10 cellular contexts compared by ENCODE assay signal in the genomic region with DNA sequence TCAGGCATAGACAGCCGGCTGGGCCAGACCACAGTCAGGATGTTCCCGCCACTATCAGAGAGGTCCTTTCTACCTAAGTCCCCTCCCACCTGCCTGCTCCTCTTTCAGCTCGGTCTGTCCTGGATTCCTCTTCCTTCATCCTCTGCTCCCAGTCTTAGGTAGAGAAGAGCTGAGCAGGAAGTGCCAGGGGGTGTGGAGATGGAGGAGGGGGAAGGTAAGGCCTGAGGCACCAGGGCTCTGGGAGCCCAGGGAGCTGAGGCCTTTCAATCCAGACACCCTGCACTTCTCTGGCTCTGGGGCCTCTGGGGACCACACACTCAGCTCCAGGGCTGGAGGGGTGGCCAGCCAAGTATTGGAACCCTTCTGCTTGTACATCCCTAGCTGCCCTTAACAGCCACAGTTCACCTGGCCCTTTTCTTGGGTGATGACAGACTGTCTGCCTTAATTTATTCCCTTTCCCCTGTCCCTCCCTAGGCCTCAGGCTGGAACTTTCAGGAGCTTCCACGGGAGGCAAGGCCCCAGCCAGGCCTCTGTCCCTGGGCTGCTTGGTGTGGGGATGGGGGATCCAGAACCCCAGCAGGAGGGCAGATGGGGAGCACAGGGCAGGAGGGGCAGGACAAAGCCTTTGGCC. TPM values are rescaled to one million over a fixed set of nuclear protein-coding genes. Genes with fewer than 3 reads are reported as not detected.
DNase-seq lines count a peak whose midpoint lies in the region; ATAC-seq and TF ChIP-seq lines count a peak whose summit lies in the region.
"Had no signal": no experiment of that assay in that cellular context is flagged by ENCODE, and none has a peak within 500 bp of the region (broad histone marks: within the 10 kb centered on the region; RNA-seq: fewer than 3 reads in every experiment).

No MANE protein-coding gene starts in this region.

- in situ Hi-C loops in transverse colon (cut with MboI; ENCODE audit: low pct_ligation_motif_present in 1 of 4, low pct_unique_long_range_greater_than_20kb in 1 of 4, low sequenced_read_pairs in 3 of 4) = loop anchor here in 2 of 4 donors (5.0 to 10.0 kb wide), 2 partner anchors 50 to 53 kb away; no protein-coding TSS in a partner anchor

- no peaks in the 10 kb centered on the region for H3K79me1 ChIP-seq in mesendoderm (ENCODE audit: low read length)

- H3K9me3 ChIP-seq in ascending aorta (no peaks in the 10 kb centered on the region), transverse colon (no peaks in the 10 kb centered on the region)

- WGBS in mesendoderm (ENCODE audit: extremely low coverage, insufficient coverage, low lambda C conversion rate) = no CpG with 5 or more reads among the region's 4 CpGs
- WGBS in transverse colon (ENCODE audit: low coverage in 1 of 2), 2 donors = 58 to 60% methylated on average over 1 to 4 of the region's 4 CpGs

- no peak overlapping the region for H2BK120ac ChIP-seq in mesendoderm (ENCODE audit: low read depth, low read length)

- H3K18ac ChIP-seq in mesendoderm (ENCODE audit: low read length) = no peak overlapping the region

- DNase-seq in activated T-cell treated with anti-CD3 and anti-CD28 coated beads, Interleukin-2, amount 50 U/mL, for 1 hour = peak; percentile 22
- DNase-seq in activated T-cell treated with anti-CD3 and anti-CD28 coated beads for 4 hours (no peak), ascending aorta (ENCODE audit: low spot score in 2 of 2) (peak in 1 of 2 donors; percentile 7), mesendoderm (peak; percentile 81), transverse colon (peak; percentile 9), SW480 (ENCODE audit: low spot score) (no peak)
- DNase-seq: ACHN, glutamatergic neuron had no signal

- no peak overlapping the region for H3K4ac ChIP-seq in mesendoderm (ENCODE audit: low read depth, low read length)

- H2AK5ac ChIP-seq in mesendoderm (ENCODE audit: low read length) = no peak overlapping the region

- no peak for TF ChIP-seq EP300 in transverse colon (IDR thresholded peaks at IDR 0.05; ENCODE audit: low read depth)

- no peak overlapping the region for H4K8ac ChIP-seq in mesendoderm (ENCODE audit: low read depth, low read length)

- H3K36me3 ChIP-seq in ascending aorta = no peaks in the 10 kb centered on the region
- no peaks in the 10 kb centered on the region for H3K36me3 ChIP-seq in mesendoderm (ENCODE audit: control insufficient read depth, insufficient read depth, low read length)
- no peaks in the 10 kb centered on the region for H3K36me3 ChIP-seq in transverse colon

- H3K27ac ChIP-seq in ascending aorta (peak overlapping the region; percentile 48 to 67), mesendoderm (ENCODE audit: low read depth, low read length) (no peak overlapping the region), transverse colon (peak overlapping the region; percentile 64 to 82 (median 70))

- TF ChIP-seq CTCF in ascending aorta (IDR thresholded peaks at IDR 0.05) = no peak
- TF ChIP-seq CTCF in transverse colon (IDR thresholded peaks at IDR 0.05) = no peak

- H3K4me3 ChIP-seq in ascending aorta (no peak overlapping the region), mesendoderm (ENCODE audit: low read length) (no peak overlapping the region), transverse colon (no peak overlapping the region)

- H3K56ac ChIP-seq in mesendoderm (ENCODE audit: low read length) = peak overlapping the region; percentile 71

- ATAC-seq in HG03460 (IDR thresholded peaks at IDR 0.05; ENCODE audit: unreplicated experiment) (no peak), HG03196 (IDR thresholded peaks at IDR 0.05; ENCODE audit: unreplicated experiment) (no peak)

- H3K79me2 ChIP-seq in mesendoderm (ENCODE audit: control insufficient read depth, insufficient read depth, low read length) = no peaks in the 10 kb centered on the region

- H2BK15ac ChIP-seq in mesendoderm (replicated peaks; ENCODE audit: low read depth) = no peak overlapping the region

- H3K23ac ChIP-seq in mesendoderm (ENCODE audit: low read length) = no peak overlapping the region

- intact Hi-C loops in ascending aorta (cut with DNase I) (no loop called here), transverse colon (cut with DNase I; ENCODE audit: low total_unique reads) (no loop called here)

- no peak overlapping the region for H2BK5ac ChIP-seq in mesendoderm (ENCODE audit: low read length)

- peak overlapping the region; percentile 33 for H3K9ac ChIP-seq in mesendoderm (ENCODE audit: low read length)

- TF ChIP-seq POLR2A in transverse colon (IDR thresholded peaks at IDR 0.05) = no peak

- H3K4me1 ChIP-seq in ascending aorta = peaks cover 10 to 22% of the 10 kb centered on the region in 2 donors
- H3K4me1 ChIP-seq in mesendoderm (ENCODE audit: control insufficient read depth, low read depth, low read length) = peaks cover 7% of the 10 kb centered on the region
- H3K4me1 ChIP-seq in transverse colon = peaks cover 35 to 72% (median 45%) of the 10 kb centered on the region in 4 donors

- H4K5ac ChIP-seq in mesendoderm (ENCODE audit: low read length) = no peak overlapping the region

- H3K4me2 ChIP-seq in mesendoderm (ENCODE audit: low read length) = no peak overlapping the region

- no peaks in the 10 kb centered on the region for H3K27me3 ChIP-seq in ascending aorta
- no peaks in the 10 kb centered on the region for H3K27me3 ChIP-seq in mesendoderm (ENCODE audit: insufficient read depth, low read length, poor library complexity)
- H3K27me3 ChIP-seq in transverse colon = no peaks in the 10 kb centered on the region

RNA-seq across cellular contexts. Expression of gene IRF1, which starts 15.6 kb away (rescaled TPM):
- total RNA-seq in ascending aorta (57.7 TPM), transverse colon (10 to 100 TPM; 40.8 to 86.9 (median 65.5) TPM)
- 4.5 TPM for polyA plus RNA-seq in mesendoderm (2013, experiment 1 of 2)
- 4.1 TPM for polyA plus RNA-seq in mesendoderm (2013, experiment 2 of 2)

Comparison
In these comparisons a context has a peak if more than half of its experiments do, and no peak if none do; other contexts are left out.
1. DNase-seq: peak in activated T-cell treated with anti-CD3 and anti-CD28 coated beads, Interleukin-2, amount 50 U/mL, for 1 hour (single experiment), mesendoderm (single experiment) and transverse colon (single experiment); none in activated T-cell treated with anti-CD3 and anti-CD28 coated beads for 4 hours (single experiment) and SW480 (single experiment).